In the genomic region with DNA sequence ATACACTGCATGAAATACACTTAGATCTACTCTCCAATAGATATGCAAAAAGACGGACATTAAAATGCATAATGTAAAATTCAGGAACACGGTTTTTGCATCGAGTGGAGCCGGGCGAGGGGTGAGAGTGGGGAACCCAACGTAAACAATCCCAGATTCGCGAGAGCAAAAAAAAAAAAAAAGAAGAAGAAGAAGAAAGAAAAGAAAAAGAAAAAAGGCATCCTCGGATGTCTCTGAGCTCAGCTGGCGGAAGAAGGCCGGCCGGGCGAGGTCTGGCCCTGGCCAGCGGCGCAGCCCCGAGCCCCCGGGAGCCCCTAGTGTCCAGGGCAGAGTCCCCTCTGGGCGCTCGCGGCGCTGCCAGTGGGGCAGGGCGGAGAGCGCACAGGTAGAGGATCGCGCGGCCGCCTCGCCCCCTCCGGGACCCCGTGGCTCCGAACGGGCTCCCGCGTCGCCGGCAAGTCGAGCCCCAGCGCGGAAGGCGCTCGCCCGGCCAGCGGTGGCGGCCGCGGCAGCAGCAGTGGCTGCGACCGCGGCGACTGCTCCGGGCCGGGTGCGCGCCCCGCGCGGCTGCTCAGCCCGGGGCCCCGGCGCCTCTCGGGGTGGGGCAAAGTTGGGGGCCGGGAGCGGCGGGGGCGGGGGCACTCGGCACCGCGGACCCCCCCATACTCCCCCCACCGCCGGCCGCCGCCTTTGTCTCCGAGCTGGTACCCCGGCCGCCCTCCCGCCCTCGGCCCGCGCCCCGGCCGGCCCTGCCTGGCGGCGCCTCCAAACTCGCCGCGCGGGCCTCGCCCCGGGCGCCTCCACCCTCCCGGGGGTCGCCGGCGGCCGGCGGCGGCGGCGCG, we compare ENCODE assay signal across 8 cellular contexts. TPM values are rescaled to one million over a fixed set of nuclear protein-coding genes. Genes with fewer than 3 reads are reported as not detected.
DNase-seq lines count a peak whose midpoint lies in the region; ATAC-seq and TF ChIP-seq lines count a peak whose summit lies in the region.

No MANE protein-coding gene starts in this region.

- peak; percentile 18 for DNase-seq in NCI-H1105 treated with DMSO at 0.1 percent for 48 hours (lab: John Stamatoyannopoulos, UW)
- no peak for DNase-seq in NCI-H1105 (lab: John Stamatoyannopoulos, UW)
- DNase-seq in chondrocyte (ENCODE audit: low spot score) = no peak
- DNase-seq in lung microvascular endothelial cell (ENCODE audit: low read depth in 2 of 2) = peak; percentile 55 to 71
- peak; percentile 74 for DNase-seq in upper lobe of right lung
- no peak for DNase-seq in mesenteric fat pad (ENCODE audit: low spot score)

- peaks cover 7% of the 10 kb centered on the region for H3K36me3 Mint-ChIP-seq in chondrocyte (ENCODE audit: low read depth)

- H2AFZ ChIP-seq in Loucy (ENCODE audit: low read length) = peak overlapping the region; percentile 74

- peak; percentile 30 for TF ChIP-seq CTCF in Loucy (conservative IDR thresholded peaks at IDR 0.05; ENCODE audit: low read length)
- TF ChIP-seq CTCF in chondrocyte (IDR thresholded peaks at IDR 0.05) = peak; percentile 65
- peak; percentile 24 for TF ChIP-seq CTCF in upper lobe of right lung (IDR thresholded peaks at IDR 0.05)

- H3K9me3 Mint-ChIP-seq in chondrocyte (ENCODE audit: low read depth) = no peaks in the 10 kb centered on the region

- no peaks in the 10 kb centered on the region for H3K9me2 ChIP-seq in Loucy (replicated peaks; ENCODE audit: low read depth, low read length)

- no peaks in the 10 kb centered on the region for H3K27me3 Mint-ChIP-seq in chondrocyte (ENCODE audit: low read depth)

- H3K4me3 ChIP-seq in Loucy (ENCODE audit: low read length, poor library complexity, severe bottlenecking) (peak overlapping the region; percentile 84), upper lobe of right lung (peak overlapping the region; percentile 71)

- H3K9ac ChIP-seq in Loucy (ENCODE audit: low read depth, low read length, poor library complexity, severe bottlenecking) = peak overlapping the region; percentile 69

- peak overlapping the region; percentile 81 for H3K4me2 ChIP-seq in Loucy (ENCODE audit: low read depth, low read length, poor library complexity, severe bottlenecking)

- peaks cover 15% of the 10 kb centered on the region for H4K20me1 ChIP-seq in Loucy (ENCODE audit: insufficient read depth, low read length, poor library complexity, severe bottlenecking)

- H3K27me3 ChIP-seq in Loucy (ENCODE audit: insufficient read depth, low read length, poor library complexity, severe bottlenecking) = peaks cover 16% of the 10 kb centered on the region
- H3K27me3 ChIP-seq in upper lobe of right lung = peaks cover 12% of the 10 kb centered on the region

- H3F3A ChIP-seq in Loucy (ENCODE audit: low read depth) = 0 out of 2 replicates have a peak, but pooled peaks cover 3% of the 10 kb centered on the region

- no peak overlapping the region for H3K27ac Mint-ChIP-seq in chondrocyte (ENCODE audit: unreplicated experiment)

- peaks cover 36% of the 10 kb centered on the region for H3K4me1 Mint-ChIP-seq in chondrocyte (ENCODE audit: low read depth)

- intact Hi-C loops in upper lobe of right lung (cut with DNase I) = no loop called here

- H3K36me3 ChIP-seq in Loucy (ENCODE audit: insufficient read depth, low read length) (no peaks in the 10 kb centered on the region), upper lobe of right lung (no peaks in the 10 kb centered on the region)

- H3K9me3 ChIP-seq in Loucy (ENCODE audit: insufficient read depth, low read depth, low read length) (no peaks in the 10 kb centered on the region), upper lobe of right lung (no peaks in the 10 kb centered on the region)

- peaks cover 42% of the 10 kb centered on the region for H3K4me1 ChIP-seq in Loucy (ENCODE audit: insufficient read depth, low read length, poor library complexity, severe bottlenecking)
- peaks cover 41% of the 10 kb centered on the region for H3K4me1 ChIP-seq in upper lobe of right lung

- peak; percentile 40 for ATAC-seq in GM21825 (IDR thresholded peaks at IDR 0.05; ENCODE audit: unreplicated experiment)
- peak; percentile 68 for ATAC-seq in upper lobe of right lung

- peaks cover 38% of the 10 kb centered on the region; the same call in 1 of the 2 replicates for H3K79me2 ChIP-seq in Loucy (ENCODE audit: insufficient read depth, low read length)

- peak overlapping the region; percentile 91 for H3K27ac ChIP-seq in upper lobe of right lung

- peak overlapping the region; percentile 96 for H3K4me3 Mint-ChIP-seq in chondrocyte (ENCODE audit: unreplicated experiment)

RNA-seq across cellular contexts. Expression of gene ZFHX3, which starts 9.7 kb away (rescaled TPM):
- total RNA-seq in chondrocyte (74.4 to 91.0 TPM (median 86.8 TPM) in 3 replicates), lung microvascular endothelial cell (3.7 and 7.9 TPM in 2 replicates), upper lobe of right lung (29.0 TPM), mesenteric fat pad (28.8 TPM)

Comparison
In these comparisons a context has a peak if more than half of its experiments do, and no peak if none do; other contexts are left out.
1. DNase-seq: peak in NCI-H1105 treated with DMSO at 0.1 percent for 48 hours (single experiment), lung microvascular endothelial cell (2 of 2) and upper lobe of right lung (single experiment); none in NCI-H1105 (single experiment), chondrocyte (single experiment) and mesenteric fat pad (single experiment).
2. Peak in every context shown above with its lines, with median percentiles within 50 percentile points of each other: CTCF ChIP-seq.